8 cellular contexts compared by ENCODE assay signal in the genomic region with DNA sequence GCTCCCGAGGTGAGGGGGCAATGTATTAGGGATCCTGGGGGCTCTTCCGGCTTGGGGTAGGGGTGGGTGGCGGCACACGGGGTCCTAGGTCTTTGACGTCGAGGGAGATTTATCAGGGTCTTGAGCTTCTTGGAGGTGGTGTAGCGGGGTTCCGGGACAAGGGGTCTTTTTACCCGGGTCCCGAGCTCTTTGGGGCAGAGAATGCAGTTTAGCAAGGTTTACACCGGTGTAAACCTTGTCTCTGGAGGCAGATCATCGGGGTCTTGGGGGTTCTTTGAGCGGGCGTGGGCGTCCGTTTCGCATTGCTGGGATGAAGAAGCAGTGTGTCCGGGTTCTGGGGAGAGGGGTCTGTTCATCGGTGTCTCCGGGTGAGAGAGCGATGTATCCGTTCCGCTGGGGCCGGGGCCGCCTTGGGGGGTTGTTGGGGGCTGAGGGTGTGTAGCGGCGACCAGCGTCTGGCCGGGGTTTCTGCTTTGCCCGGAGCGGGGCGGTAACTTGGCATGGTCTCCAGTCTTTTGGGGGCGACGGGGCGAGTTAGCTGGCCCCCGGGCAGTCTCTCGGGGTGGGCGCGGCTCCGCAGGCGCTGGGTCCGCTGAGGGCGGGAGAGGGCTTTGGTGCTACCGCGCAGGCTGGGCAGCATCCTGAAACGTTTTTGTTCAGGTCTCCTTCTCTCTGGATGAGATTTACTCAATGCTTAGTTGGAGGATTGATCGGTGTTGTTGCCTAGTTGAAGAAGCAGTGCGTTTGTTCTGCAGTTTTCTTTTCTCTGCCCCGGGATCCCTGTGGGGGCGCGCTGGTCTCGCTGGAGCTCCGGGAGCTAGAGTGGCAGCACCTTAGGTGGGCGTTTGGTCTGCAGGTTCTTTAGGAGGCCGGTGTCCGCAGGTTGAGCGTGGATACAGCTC. TPM values are rescaled to one million over a fixed set of nuclear protein-coding genes. Genes with fewer than 3 reads are reported as not detected.
DNase-seq lines count a peak whose midpoint lies in the region; ATAC-seq, FAIRE-seq and TF ChIP-seq lines count a peak whose summit lies in the region.

No MANE protein-coding gene starts in this region.

- intact Hi-C loops in K562 (cut with micrococcal nuclease): loop anchor here (10.0 kb wide), 1 partner anchor 304 kb away; no protein-coding TSS in a partner anchor

- H3K4me1 ChIP-seq in K562 (replicated peaks in 1 of 2; ENCODE audit: control insufficient read depth in 2 of 2, insufficient read depth in 2 of 2, low read length in 2 of 2) (peaks cover 23 to 41% of the 10 kb centered on the region in 2 experiments), iPS DF 6.9 (ENCODE audit: control insufficient read depth, insufficient read depth, low read length) (no peaks in the 10 kb centered on the region; the same call in 1 of the 2 replicates)

- peak; percentile 35 to 51; a peak in 3 of 4 replicates for TF ChIP-seq RAD21 in K562 (CRISPR knock-in tag; conservative IDR thresholded peaks at IDR 0.05 in 1 of 2, IDR thresholded peaks at IDR 0.05 in 1 of 2)

- H3K9me3 ChIP-seq in K562 (replicated peaks; ENCODE audit: control insufficient read depth, insufficient read depth, low read depth, low read length) (no peaks in the 10 kb centered on the region), iPS DF 6.9 (ENCODE audit: control insufficient read depth, insufficient read depth, low read length) (no peaks in the 10 kb centered on the region)

- H3K27me3 ChIP-seq in K562 (ENCODE audit: control insufficient read depth in 2 of 2, insufficient read depth in 2 of 2, low read length in 2 of 2) (no peaks in the 10 kb centered on the region; a peak in 1 of 5 replicates), iPS DF 6.9 (ENCODE audit: control insufficient read depth, insufficient read depth, low read length) (no peaks in the 10 kb centered on the region)

- peak overlapping the region; percentile 66 to 98; a peak in 3 of 4 replicates for H3K9ac ChIP-seq in K562 (ENCODE audit: insufficient read depth in 1 of 2, low read depth in 2 of 2, low read length in 2 of 2)

- peak overlapping the region; percentile 91 for H2AFZ ChIP-seq in K562 (ENCODE audit: low read depth, low read length)

- H3K27me3 Mint-ChIP-seq in T-cell: no peaks in the 10 kb centered on the region

- H3K9me3 Mint-ChIP-seq in T-cell: no peaks in the 10 kb centered on the region

- peak; percentile 44 for FAIRE-seq in K562 (lab: Jason Lieb, UNC)

- no peak for TF ChIP-seq POLR2A in K562 (conservative IDR thresholded peaks at IDR 0.05)

- H3K27ac ChIP-seq in C4-2B (peak overlapping the region; percentile 74), K562 (ENCODE audit: extremely low read depth, low read depth, low read length) (peak overlapping the region; percentile 37; the same call in 2 of the 3 replicates), iPS DF 6.9 (ENCODE audit: low read length) (no peak overlapping the region)

- peaks cover 7% of the 10 kb centered on the region; the same call in 1 of the 2 replicates for H4K20me1 ChIP-seq in K562 (replicated peaks; ENCODE audit: control insufficient read depth, insufficient read depth, low read length)

- in situ Hi-C loops in K562 (cut with MboI): no loop called here

- H3K36me3 ChIP-seq in K562 (ENCODE audit: control insufficient read depth, insufficient read depth, low read length) (no peaks in the 10 kb centered on the region), iPS DF 6.9 (ENCODE audit: control insufficient read depth, insufficient read depth, low read length) (no peaks in the 10 kb centered on the region)

- TF ChIP-seq EP300 in K562 (IDR thresholded peaks at IDR 0.05; ENCODE audit: low read length): no peak

- POLR2A ChIA-PET in T-cell (lab: Charles Lee): interaction anchor here in 1 of 2 donors (0.6 kb wide), 1 partner anchor 291 kb away, joined by 3 read pairs; no protein-coding TSS in a partner anchor
- POLR2A ChIA-PET in K562 (lab: Yijun Ruan, JAX): interaction anchor here (0.5 to 1.4 kb wide), 9 partner anchors 10 to 462 kb away, joined by 3 to 4 read pairs (median 3); partner anchors contain the start of gene RPLP1

- WGBS in K562 (ENCODE audit: insufficient coverage, low coverage, missing lambda C conversion rate): 3% methylated on average over 47 of the region's 57 CpGs
- WGBS in iPS DF 6.9 (ENCODE audit: insufficient coverage, insufficient read length): no CpG with 5 or more reads among the region's 57 CpGs

- ATAC-seq in HG03280 (IDR thresholded peaks at IDR 0.05; ENCODE audit: unreplicated experiment) (peak; percentile 4), T-cell (replicated peaks in 1 of 4) (peak; percentile 1 to 7 (median 4)), K562 (peak; percentile 11), HG02870 (IDR thresholded peaks at IDR 0.05; ENCODE audit: unreplicated experiment) (no peak)

- H3K9me1 ChIP-seq in K562 (ENCODE audit: control insufficient read depth, insufficient read depth, low read length): no peaks in the 10 kb centered on the region

- peaks cover 17 to 28% (median 28%) of the 10 kb centered on the region in 3 donors for H3K4me1 Mint-ChIP-seq in T-cell

- H3K4me3 Mint-ChIP-seq in T-cell: peak overlapping the region; percentile 96 to 99 (median 96)

- H3K4me3 ChIP-seq in K562 (peak overlapping the region; percentile 65), iPS DF 6.9 (ENCODE audit: low read length) (peak overlapping the region; percentile 66; the same call in 1 of the 2 replicates)

- CTCF ChIA-PET in T-cell (lab: Charles Lee): interaction anchor here in 1 of 2 donors (0.6 kb wide), 1 partner anchor 10 kb away, joined by 4 read pairs; no protein-coding TSS in a partner anchor
- CTCF ChIA-PET in K562 (lab: Yijun Ruan, JAX; ENCODE audit: low intra/inter-chr PET ratio): no interaction called here

- peak overlapping the region; percentile 70 to 75 for H3K27ac Mint-ChIP-seq in T-cell

- H3K36me3 Mint-ChIP-seq in T-cell: no peaks in the 10 kb centered on the region

- DNase-seq in T-cell (peak in 21 of 34 experiments; percentile 0 to 32 (median 10)), K562 (ENCODE audit: extremely low read depth in 1 of 4, low spot score in 3 of 4) (peak; percentile 17 to 38 (median 25)), iPS DF 6.9 (ENCODE audit: low read depth, low spot score) (no peak), renal cortical epithelial cell (ENCODE audit: low read depth) (peak; percentile 26)
- no peak for DNase-seq in NK-92 treated with Interleukin-12 subunit alpha and Interleukin-12 subunit beta, amount 100 ng/mL, for 24 hours (lab: John Stamatoyannopoulos, UW)

- 0 out of 3 replicates have a peak, but pooled peaks cover 3% of the 10 kb centered on the region for H3K79me2 ChIP-seq in K562 (ENCODE audit: control insufficient read depth, insufficient read depth, low read length)

- no TSS peak for BruUV-seq in K562 (replicated peaks; lab: Mats Ljungman, UMichigan)

- TF ChIP-seq CTCF in C4-2B (conservative IDR thresholded peaks at IDR 0.05) (no peak), K562 (IDR thresholded peaks at IDR 0.05 in 2 of 3, conservative IDR thresholded peaks at IDR 0.05 in 1 of 3; ENCODE audit: insufficient read depth in 2 of 3, low read depth in 1 of 3, low read length in 3 of 3) (peak in 2 of 3 experiments; percentile 28 to 30; a peak in 2 of 6 replicates)

- H3K4me2 ChIP-seq in K562 (ENCODE audit: insufficient read depth, low read length): peak overlapping the region; percentile 76

TF ChIP-seq in K562, 482 proteins besides CTCF, POLR2A, EP300 and RAD21 (continues in another document):
- TF ChIP-seq EGR1 (conservative IDR thresholded peaks at IDR 0.05) (0 out of 2 replicates have a peak, but pooled peaks have one; percentile 13), ZNF668 (CRISPR knock-in tag; IDR thresholded peaks at IDR 0.05) (no peak), ZNF561 (CRISPR knock-in tag; conservative IDR thresholded peaks at IDR 0.05) (no peak), TRIM28 (IDR thresholded peaks at IDR 0.05) (no peak), TGIF2 (CRISPR knock-in tag; IDR thresholded peaks at IDR 0.05) (no peak)
- TF ChIP-seq, protein P1, sequence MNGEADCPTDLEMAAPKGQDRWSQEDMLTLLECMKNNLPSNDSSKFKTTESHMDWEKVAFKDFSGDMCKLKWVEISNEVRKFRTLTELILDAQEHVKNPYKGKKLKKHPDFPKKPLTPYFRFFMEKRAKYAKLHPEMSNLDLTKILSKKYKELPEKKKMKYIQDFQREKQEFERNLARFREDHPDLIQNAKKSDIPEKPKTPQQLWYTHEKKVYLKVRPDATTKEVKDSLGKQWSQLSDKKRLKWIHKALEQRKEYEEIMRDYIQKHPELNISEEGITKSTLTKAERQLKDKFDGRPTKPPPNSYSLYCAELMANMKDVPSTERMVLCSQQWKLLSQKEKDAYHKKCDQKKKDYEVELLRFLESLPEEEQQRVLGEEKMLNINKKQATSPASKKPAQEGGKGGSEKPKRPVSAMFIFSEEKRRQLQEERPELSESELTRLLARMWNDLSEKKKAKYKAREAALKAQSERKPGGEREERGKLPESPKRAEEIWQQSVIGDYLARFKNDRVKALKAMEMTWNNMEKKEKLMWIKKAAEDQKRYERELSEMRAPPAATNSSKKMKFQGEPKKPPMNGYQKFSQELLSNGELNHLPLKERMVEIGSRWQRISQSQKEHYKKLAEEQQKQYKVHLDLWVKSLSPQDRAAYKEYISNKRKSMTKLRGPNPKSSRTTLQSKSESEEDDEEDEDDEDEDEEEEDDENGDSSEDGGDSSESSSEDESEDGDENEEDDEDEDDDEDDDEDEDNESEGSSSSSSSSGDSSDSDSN (IDR thresholded peaks at IDR 0.05; ENCODE audit: borderline replicate concordance in 1 of 2, low read depth in 2 of 2, low read length in 2 of 2): peak in 1 of 2 experiments; percentile 42; a peak in 2 of 4 replicates

RNA-seq across cellular contexts. Expression of gene GLCE, which starts 0.8 kb away (rescaled TPM):
- total RNA-seq in T-cell: 1 to 10 TPM; 5.1 to 6.6 (median 5.5) TPM
- total RNA-seq in K562 (2011; cell fraction: chromatin; rRNA removed; ENCODE audit: low replicate concordance): 2.8 and 8.7 TPM in 2 replicates
- total RNA-seq in K562 (2011; cell fraction: nucleolus; rRNA removed): 1.7 and 2.2 TPM in 2 replicates
- 4.0 and 5.0 TPM in 2 replicates for total RNA-seq in K562 (2011; cell fraction: nucleoplasm; rRNA removed)
- 6.5 and 8.2 TPM in 2 replicates for total RNA-seq in K562 (2014; rRNA removed)
- total RNA-seq in K562 (2014; rRNA removed; fragmentation: Illumina TruSeq; extraction: Trizol): 12.3 and 13.3 TPM in 2 replicates
- total RNA-seq in K562 (2015; rRNA removed; fragmentation: Illumina TruSeq; extraction: Trizol): 10.4 and 11.3 TPM in 2 replicates
- total RNA-seq in K562 (2021): 10.0 and 10.2 TPM in 2 replicates
- 3.0 and 4.6 TPM in 2 replicates for polyA plus RNA-seq in K562 (2011; rRNA removed)
- polyA plus RNA-seq in K562 (2011; cell fraction: cytosol; rRNA removed): 2.0 and 2.9 TPM in 2 replicates
- 1.5 and 2.2 TPM in 2 replicates for polyA plus RNA-seq in K562 (2011; cell fraction: nucleus; rRNA removed)
- polyA plus RNA-seq in K562 (2012): 8.0 and 34.3 TPM in 2 replicates
- 10.9 and 11.3 TPM in 2 replicates for polyA plus RNA-seq in K562 (2014; fragmentation: Illumina TruSeq; extraction: Trizol)
- 10 to 100 TPM; 10.0 to 12.0 TPM for polyA plus RNA-seq in K562 (2014; fragmentation: Nextera tagmentation; extraction: Ambion mirVana)
- polyA plus RNA-seq in K562 (2014; rRNA removed): 10.6 and 11.0 TPM in 2 replicates
- 5.2 and 6.8 TPM in 2 replicates for polyA minus RNA-seq in K562 (2011; rRNA and poly(A)+ RNA removed)
- polyA minus RNA-seq in K562 (2011; cell fraction: cytosol; rRNA and poly(A)+ RNA removed): 1.1 and 3.0 TPM in 2 replicates
- polyA minus RNA-seq in K562 (2011; cell fraction: nucleus; rRNA and poly(A)+ RNA removed): 1.9 and 2.4 TPM in 2 replicates
- total RNA-seq in renal cortical epithelial cell: 15.9 and 23.8 TPM in 2 replicates

Comparison
In these comparisons a context has a peak if more than half of its experiments do, and no peak if none do; other contexts are left out.
1. DNase-seq: peak in T-cell (21 of 34), K562 (4 of 4) and renal cortical epithelial cell (single experiment); none in iPS DF 6.9 (single experiment) and NK-92 treated with Interleukin-12 subunit alpha and Interleukin-12 subunit beta, amount 100 ng/mL, for 24 hours (single experiment).